ENCODE assay signal across 11 cellular contexts in genomic region chr2:216665240-216665639, GRCh38. TPM values are rescaled to one million over a fixed set of nuclear protein-coding genes. Genes with fewer than 3 reads are reported as not detected.
DNase-seq lines count a peak whose midpoint lies in the region; ATAC-seq and TF ChIP-seq lines count a peak whose summit lies in the region.
"Had no signal": no experiment of that assay in that cellular context is flagged by ENCODE, and none has a peak within 500 bp of the region (broad histone marks: within the 10 kb centered on the region; RNA-seq: fewer than 3 reads in every experiment).

No MANE protein-coding gene starts in this region.

- WGBS in sigmoid colon, 2 donors = 31 to 60% methylated on average over 7 of the region's 7 CpGs

- no peak overlapping the region for H3K4me3 ChIP-seq in cardiac muscle cell
- H3K4me3 ChIP-seq in sigmoid colon = no peak overlapping the region

- H3K4me1 ChIP-seq in cardiac muscle cell (ENCODE audit: low read depth) (peaks cover 10% of the 10 kb centered on the region), sigmoid colon (peaks cover 0 to 17% (median 15%) of the 10 kb centered on the region in 4 donors)
- H3K4me1 ChIP-seq: Caco-2 had no signal

- intact Hi-C loops in sigmoid colon (cut with DNase I) = loop anchor here (10.0 kb wide), 1 partner anchor 630 kb away; no protein-coding TSS in a partner anchor

- H3K36me3 ChIP-seq in cardiac muscle cell (peaks cover 6% of the 10 kb centered on the region), sigmoid colon (no peaks in the 10 kb centered on the region)

- peak; percentile 17 for ATAC-seq in SK-N-SH treated with all-trans-retinoic acid at 6 μM for 48 hours
- no peak for ATAC-seq in GM19455 (IDR thresholded peaks at IDR 0.05; ENCODE audit: unreplicated experiment)
- ATAC-seq: activated CD8-positive, alpha-beta T cell treated with anti-CD3 and anti-CD28 coated beads, Interleukin-2, amount 10 ng/mL, durations not matched to agents 7 days and 5 days had no signal

- DNase-seq in GM03348 (ENCODE audit: low spot score) (peak; percentile 35), cardiac muscle cell (ENCODE audit: low read depth in 1 of 2, low spot score in 1 of 2) (peak in 1 of 2 donors; percentile 68), sigmoid colon (no peak), HT-29 (ENCODE audit: low spot score) (no peak), epidermal melanocyte (ENCODE audit: insufficient read length, low spot score) (no peak), cerebellum (ENCODE audit: low spot score) (no peak)
- DNase-seq: activated CD8-positive, alpha-beta T cell treated with anti-CD3 and anti-CD28 coated beads, Interleukin-2, amount 10 ng/mL, durations not matched to agents 7 days and 5 days; foreskin melanocyte had no signal

- TF ChIP-seq CTCF in cardiac muscle cell (IDR thresholded peaks at IDR 0.05; ENCODE audit: low read depth, low read length) (no peak), sigmoid colon (IDR thresholded peaks at IDR 0.05) (no peak)

- H3K9me3 ChIP-seq in cardiac muscle cell (ENCODE audit: low read depth) = no peaks in the 10 kb centered on the region
- no peaks in the 10 kb centered on the region for H3K9me3 ChIP-seq in sigmoid colon
- H3K9me3 ChIP-seq: Caco-2 had no signal

- no peak for TF ChIP-seq POLR2A in sigmoid colon (IDR thresholded peaks at IDR 0.05)

- peaks cover 3% of the 10 kb centered on the region for H3K27me3 ChIP-seq in cardiac muscle cell
- no peaks in the 10 kb centered on the region for H3K27me3 ChIP-seq in sigmoid colon

- no peak for TF ChIP-seq EP300 in sigmoid colon (IDR thresholded peaks at IDR 0.05)

- peak overlapping the region; percentile 69 for H3K27ac ChIP-seq in cardiac muscle cell
- H3K27ac ChIP-seq in sigmoid colon = peak overlapping the region in 3 of 4 donors; percentile 6 to 66 (median 41)

TF ChIP-seq in SK-N-SH treated with all-trans-retinoic acid at 6 μM for 48 hours, 23 proteins besides CTCF, POLR2A, EP300 and RAD21:
- TF ChIP-seq PPARA (CRISPR knock-in tag; IDR thresholded peaks at IDR 0.05; ENCODE audit: borderline replicate concordance) = no peak

RNA-seq across cellular contexts. Expression of gene IGFBP5, which starts 30.1 kb away (rescaled TPM):
- total RNA-seq in cardiac muscle cell (132 and 229 TPM in 2 replicates), sigmoid colon (100 to 1,000 TPM; 254 to 773 (median 488) TPM), cerebellum (60.9 TPM)
- polyA plus RNA-seq in cardiac muscle cell (28.0 and 35.2 TPM in 2 replicates), sigmoid colon (100 to 1,000 TPM in 1 of 3 donors, 10 to 100 TPM in 2; 13.6 to 131 (median 36.0) TPM)
- not detected in 2 replicates for total RNA-seq in HT-29 (2014; rRNA removed; shearing (Covaris generic))

RNA-seq across cellular contexts. Expression of gene IGFBP2, which starts 32.0 kb away (rescaled TPM):
- total RNA-seq in cardiac muscle cell = 402 and 451 TPM in 2 replicates
- 476 and 569 TPM in 2 replicates for polyA plus RNA-seq in cardiac muscle cell
- 10 to 100 TPM in 3 of 4 donors, 1 to 10 TPM in 1; 6.3 to 45.7 (median 21.9) TPM for total RNA-seq in sigmoid colon
- 10 to 100 TPM; 30.8 to 33.5 (median 33.0) TPM for polyA plus RNA-seq in sigmoid colon
- 89.8 and 91.4 TPM in 2 replicates for total RNA-seq in HT-29 (2014; rRNA removed; shearing (Covaris generic))
- 101 TPM for total RNA-seq in cerebellum

Comparison
In these comparisons a context has a peak if more than half of its experiments do, and no peak if none do; other contexts are left out.
1. RNA of gene IGFBP5, which starts 30.1 kb away (total RNA-seq): 254 to 773 TPM in sigmoid colon, 132 to 229 TPM in cardiac muscle cell and 60.9 TPM in cerebellum (single experiment); not detected in HT-29; every median in the first group is over 10 times any median in the second.